In the genomic region with DNA sequence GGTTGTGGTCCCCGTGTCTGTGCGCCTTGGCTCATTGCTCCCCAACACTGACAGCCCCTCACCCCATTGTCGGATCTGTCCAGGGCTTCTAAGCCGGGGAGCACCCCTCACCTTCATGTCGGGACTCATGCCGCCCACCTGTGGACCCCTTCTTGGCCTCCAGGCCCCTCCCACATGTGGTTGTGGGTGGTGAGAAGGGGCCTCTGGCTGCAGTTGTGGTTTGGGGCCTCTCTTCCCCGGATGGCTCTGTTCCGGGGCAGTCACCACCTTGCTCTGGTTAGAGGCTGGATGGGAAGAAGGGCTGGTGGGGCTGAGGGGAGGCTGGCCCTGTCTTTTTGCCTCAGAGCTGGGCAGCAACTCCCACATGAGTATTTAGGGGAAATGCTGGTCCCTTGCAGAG, we compare ENCODE assay signal across 28 cellular contexts.
"Had no signal": no experiment of that assay in that cellular context is flagged by ENCODE, and none has a peak within 500 bp of the region (broad histone marks: within the 10 kb centered on the region; RNA-seq: fewer than 3 reads in every experiment).

No MANE protein-coding gene starts in this region.

- H3K4me1 Mint-ChIP-seq: activated CD4-positive, alpha-beta T cell treated with anti-CD3 and anti-CD28 coated beads, Interleukin-2, amount 10 ng/mL, durations not matched to agents 7 days and 5 days; activated naive CD4-positive, alpha-beta T cell treated with anti-CD3 and anti-CD28 coated beads, Interleukin-2, amount 50 U/mL, for 24 hours; activated naive CD8-positive, alpha-beta T cell treated with anti-CD3 and anti-CD28 coated beads, Interleukin-2, amount 10 ng/mL, durations not matched to agents 7 days and 5 days; central memory CD8-positive, alpha-beta T cell had no signal

- H3K9me3 ChIP-seq: ascending aorta, SK-N-SH had no signal

- H3K27ac ChIP-seq: ascending aorta, cardiac muscle cell, SJSA1 had no signal

- H3K4me3 ChIP-seq: ascending aorta, cardiac muscle cell, SJSA1 had no signal

- ATAC-seq: activated T-cell treated with anti-CD3 and anti-CD28 coated beads, Interleukin-2, amount 50 U/mL, for 72 hours had no signal

- H3K4me2 ChIP-seq: SK-N-SH had no signal

- H3K27me3 Mint-ChIP-seq: activated CD4-positive, alpha-beta T cell treated with anti-CD3 and anti-CD28 coated beads, Interleukin-2, amount 10 ng/mL, durations not matched to agents 7 days and 5 days; activated naive CD4-positive, alpha-beta T cell treated with anti-CD3 and anti-CD28 coated beads, Interleukin-2, amount 50 U/mL, for 24 hours; activated naive CD8-positive, alpha-beta T cell treated with anti-CD3 and anti-CD28 coated beads, Interleukin-2, amount 10 ng/mL, durations not matched to agents 7 days and 5 days had no signal

- H3K27me3 ChIP-seq: ascending aorta, cardiac muscle cell, SJSA1 had no signal

- H3K36me3 Mint-ChIP-seq: activated naive CD4-positive, alpha-beta T cell treated with anti-CD3 and anti-CD28 coated beads, Interleukin-2, amount 50 U/mL, for 24 hours; activated naive CD8-positive, alpha-beta T cell treated with anti-CD3 and anti-CD28 coated beads, Interleukin-2, amount 10 ng/mL, durations not matched to agents 7 days and 5 days had no signal

- H3K9me2 ChIP-seq: SK-N-SH had no signal

- H3K27ac Mint-ChIP-seq: activated CD4-positive, alpha-beta T cell treated with anti-CD3 and anti-CD28 coated beads, Interleukin-2, amount 10 ng/mL, durations not matched to agents 7 days and 5 days; activated naive CD4-positive, alpha-beta T cell treated with anti-CD3 and anti-CD28 coated beads, Interleukin-2, amount 50 U/mL, for 24 hours; activated naive CD8-positive, alpha-beta T cell treated with anti-CD3 and anti-CD28 coated beads, Interleukin-2, amount 10 ng/mL, durations not matched to agents 7 days and 5 days; activated T-cell treated with anti-CD3 and anti-CD28 coated beads, Interleukin-2, amount 50 U/mL, for 72 hours; activated T-helper 2 cell treated with anti-CD3 and anti-CD28 coated beads, Interferon-gamma antibody, Interleukin-2, Interleukin-4, amounts not matched to agents 10 μg/mL and 5 μg/mL and 100 μg/mL, durations not matched to agents 14 hours and 24 hours and 36 hours; T-helper 1 cell treated with Interleukin-12 subunit alpha and Interleukin-12 subunit beta and Interleukin-4 antibody, amounts not matched to agents 30 μg/mL and 1 μg/mL, for 36 hours; T-helper 2 cell treated with Interferon-gamma antibody and Interleukin-4, amounts not matched to agents 5 μg/mL and 100 μg/mL, for 36 hours had no signal

- H3K36me3 ChIP-seq: ascending aorta, cardiac muscle cell, SJSA1 had no signal

- H3K4me1 ChIP-seq: ascending aorta, SJSA1 had no signal

- H3K4me3 Mint-ChIP-seq: activated CD4-positive, alpha-beta T cell treated with anti-CD3 and anti-CD28 coated beads, Interleukin-2, amount 10 ng/mL, durations not matched to agents 7 days and 5 days; activated naive CD4-positive, alpha-beta T cell treated with anti-CD3 and anti-CD28 coated beads, Interleukin-2, amount 50 U/mL, for 24 hours; activated naive CD8-positive, alpha-beta T cell treated with anti-CD3 and anti-CD28 coated beads, Interleukin-2, amount 10 ng/mL, durations not matched to agents 7 days and 5 days; activated T-cell treated with anti-CD3 and anti-CD28 coated beads, Interleukin-2, amount 50 U/mL, for 72 hours; central memory CD8-positive, alpha-beta T cell; T-helper 1 cell treated with Interleukin-12 subunit alpha and Interleukin-12 subunit beta and Interleukin-4 antibody, amounts not matched to agents 30 μg/mL and 1 μg/mL, for 36 hours; T-helper 2 cell treated with Interferon-gamma antibody and Interleukin-4, amounts not matched to agents 5 μg/mL and 100 μg/mL, for 36 hours had no signal

- DNase-seq: activated CD4-positive, alpha-beta T cell treated with anti-CD3 and anti-CD28 coated beads, Interleukin-2, amount 10 ng/mL, durations not matched to agents 7 days and 5 days; activated CD4-positive, alpha-beta T cell treated with anti-CD3 and anti-CD28 coated beads, Interleukin-2, amount 50 U/mL, for 48 hours; activated gamma-delta T cell; activated naive CD4-positive, alpha-beta T cell treated with Interleukin-2 at 50 U/mL for 16 hours; activated naive CD8-positive, alpha-beta T cell treated with anti-CD3 and anti-CD28 coated beads, Interleukin-2, amount 10 ng/mL, durations not matched to agents 7 days and 5 days; activated T-cell treated with anti-CD3 and anti-CD28 coated beads, Interleukin-2, amount 50 U/mL, for 1 hour; activated T-cell treated with anti-CD3 and anti-CD28 coated beads, Interleukin-2, amount 50 U/mL, for 72 hours; amygdala; KG1; NCI-H1105; NCI-H1417 treated with DMSO at 0.1 percent for 48 hours; NCI-H187 treated with DMSO at 0.1 percent for 48 hours; NCI-H2081; NCI-H345; NCI-H524 treated with DMSO at 0.1 percent for 48 hours; NCI-H748 treated with DMSO at 0.1 percent for 48 hours; NK-92 treated with Interleukin-12 subunit alpha and Interleukin-12 subunit beta, amount 100 ng/mL, for 24 hours; OCI-M1; SHP77 treated with DMSO at 0.1 percent for 48 hours had no signal

- H3K9ac ChIP-seq: SK-N-SH had no signal

- H3K9me3 Mint-ChIP-seq: activated CD4-positive, alpha-beta T cell treated with anti-CD3 and anti-CD28 coated beads, Interleukin-2, amount 10 ng/mL, durations not matched to agents 7 days and 5 days; activated naive CD4-positive, alpha-beta T cell treated with anti-CD3 and anti-CD28 coated beads, Interleukin-2, amount 50 U/mL, for 24 hours; activated naive CD8-positive, alpha-beta T cell treated with anti-CD3 and anti-CD28 coated beads, Interleukin-2, amount 10 ng/mL, durations not matched to agents 7 days and 5 days; activated T-cell treated with anti-CD3 and anti-CD28 coated beads, Interleukin-2, amount 50 U/mL, for 72 hours; activated T-helper 2 cell treated with anti-CD3 and anti-CD28 coated beads, Interferon-gamma antibody, Interleukin-2, Interleukin-4, amounts not matched to agents 10 μg/mL and 5 μg/mL and 100 μg/mL, durations not matched to agents 14 hours and 24 hours and 36 hours; central memory CD8-positive, alpha-beta T cell; T-helper 1 cell treated with Interleukin-12 subunit alpha and Interleukin-12 subunit beta and Interleukin-4 antibody, amounts not matched to agents 30 μg/mL and 1 μg/mL, for 36 hours; T-helper 2 cell treated with Interferon-gamma antibody and Interleukin-4, amounts not matched to agents 5 μg/mL and 100 μg/mL, for 36 hours had no signal
